Comparison of ENCODE assay signal across 23 cellular contexts in genomic region chr16:64152010-64152767, GRCh38.
DNase-seq lines count a peak whose midpoint lies in the region; ATAC-seq, FAIRE-seq and TF ChIP-seq lines count a peak whose summit lies in the region.
"Had no signal": no experiment of that assay in that cellular context is flagged by ENCODE, and none has a peak within 500 bp of the region (broad histone marks: within the 10 kb centered on the region; RNA-seq: fewer than 3 reads in every experiment).

No MANE protein-coding gene starts in this region.

- H3K9ac ChIP-seq in GM23248 = no peak overlapping the region
- H3K9ac ChIP-seq in SK-N-SH = no peak overlapping the region

- peak; percentile 44 to 98; a peak in 3 of 4 replicates for TF ChIP-seq EP300 in SK-N-SH (IDR thresholded peaks at IDR 0.05; ENCODE audit: borderline replicate concordance in 1 of 2, low read depth in 1 of 2, low read length in 1 of 2)

- H3K4me2 ChIP-seq in GM23248 (ENCODE audit: unreplicated experiment) (no peak overlapping the region), SK-N-SH (no peak overlapping the region)

- no peak for TF ChIP-seq POLR2A in GM12892 (IDR thresholded peaks at IDR 0.05; ENCODE audit: low read depth, low read length)

- H3K9me3 ChIP-seq in GM23248 (ENCODE audit: low read depth) (no peaks in the 10 kb centered on the region), SK-N-SH (no peaks in the 10 kb centered on the region)

- TF ChIP-seq RAD21 in SK-N-SH (IDR thresholded peaks at IDR 0.05; ENCODE audit: low read length) = peak; percentile 42; the same call in 1 of the 2 replicates

- H3K27me3 ChIP-seq in GM23248 (replicated peaks; ENCODE audit: insufficient read depth) (no peaks in the 10 kb centered on the region), SK-N-SH (ENCODE audit: insufficient read depth) (no peaks in the 10 kb centered on the region)
- H3K27me3 ChIP-seq: brain microvascular endothelial cell, tibial nerve had no signal

- CTCF ChIA-PET in SK-N-SH (lab: Yijun Ruan, JAX) = interaction anchor here (0.5 to 2.4 kb wide), 9 partner anchors 10 to 691 kb away, joined by 3 to 12 read pairs (median 3); no protein-coding TSS in a partner anchor

- H3K9me2 ChIP-seq in GM23248 (ENCODE audit: insufficient read depth) = no peaks in the 10 kb centered on the region
- no peaks in the 10 kb centered on the region for H3K9me2 ChIP-seq in SK-N-SH

- no peak for FAIRE-seq in GM12892 (lab: Jason Lieb, UNC)
- FAIRE-seq: G401.6 had no signal

- ATAC-seq in GM18867 (IDR thresholded peaks at IDR 0.05; ENCODE audit: unreplicated experiment) = no peak
- ATAC-seq in GM18868 (IDR thresholded peaks at IDR 0.05; ENCODE audit: unreplicated experiment) = no peak
- ATAC-seq: activated T-cell treated with anti-CD3 and anti-CD28 coated beads, Interleukin-2, amount 50 U/mL, for 4 hours; Panc1; stimulated activated naive B cell treated with anti-CD40 and anti-IgM and Interleukin-4, amounts not matched to agents 10 μg/mL and 1 μg/mL and 100 μg/mL, for 72 hours had no signal

- peak overlapping the region; percentile 48 for H3K27ac ChIP-seq in GM23248
- H3K27ac ChIP-seq in SK-N-SH (ENCODE audit: low read depth in 2 of 2, low read length in 1 of 2) = peak overlapping the region; percentile 33 to 94; a peak in 3 of 4 replicates
- H3K27ac ChIP-seq: brain microvascular endothelial cell, HL-60, tibial nerve had no signal

- 28 to 29% methylated on average over 5 of the region's 5 CpGs for WGBS in GM23248 (ENCODE audit: low coverage in 1 of 2, low lambda C conversion rate in 2 of 2, missing lambda C conversion rate in 2 of 2), 2 experiments
- WGBS in SK-N-SH (ENCODE audit: low lambda C conversion rate) = 59% methylated on average over 5 of the region's 5 CpGs

- no peak overlapping the region for H3K4me3 ChIP-seq in GM23248
- H3K4me3 ChIP-seq in SK-N-SH (ENCODE audit: low read depth in 2 of 2, low read length in 1 of 2) = no peak overlapping the region
- H3K4me3 ChIP-seq in foreskin fibroblast (ENCODE audit: low read depth in 1 of 2, low read length in 2 of 2) = no peak overlapping the region
- H3K4me3 ChIP-seq: tibial nerve had no signal

- H3K36me3 ChIP-seq in GM23248 (ENCODE audit: low read depth) (no peaks in the 10 kb centered on the region), SK-N-SH (replicated peaks in 1 of 2; ENCODE audit: control insufficient read depth in 1 of 2, insufficient read depth in 2 of 2, low read length in 1 of 2) (no peaks in the 10 kb centered on the region)
- H3K36me3 ChIP-seq: brain microvascular endothelial cell, tibial nerve had no signal

- H4K20me1 ChIP-seq in GM23248 (ENCODE audit: insufficient read depth) (no peaks in the 10 kb centered on the region), SK-N-SH (ENCODE audit: insufficient read depth) (no peaks in the 10 kb centered on the region)

- in situ Hi-C loops in GM23248 (cut with MboI) = no loop called here

- POLR2A ChIA-PET in SK-N-SH (lab: Yijun Ruan, JAX) = no interaction called here

- peak; percentile 51 for DNase-seq in AG08395 (ENCODE audit: low spot score)
- DNase-seq in GM23248 = peak; percentile 67
- DNase-seq in SK-N-SH = peak; percentile 58
- DNase-seq in foreskin fibroblast = peak; percentile 68 to 74
- no peak for DNase-seq in GM12892 (ENCODE audit: insufficient read length)
- DNase-seq in ureter (ENCODE audit: low spot score) = no peak
- DNase-seq: activated CD4-positive, alpha-beta memory T cell treated with anti-CD3 and anti-CD28 coated beads for 36 hours; activated T-cell treated with anti-CD3 and anti-CD28 coated beads, Interleukin-2, amount 50 U/mL, for 4 hours; brain microvascular endothelial cell; dermis blood vessel endothelial cell; erythroblast; GOT3; head of caudate nucleus; mesendoderm; NCI-H2107; NCI-H748 treated with DMSO at 0.1 percent for 48 hours; stimulated activated naive B cell treated with anti-CD40 and anti-IgM and Interleukin-4, amounts not matched to agents 10 μg/mL and 1 μg/mL and 100 μg/mL, for 72 hours had no signal

- peaks cover 30% of the 10 kb centered on the region for H3F3A ChIP-seq in GM23248 (ENCODE audit: insufficient read depth)
- H3F3A ChIP-seq in SK-N-SH (replicated peaks; ENCODE audit: insufficient read depth) = no peaks in the 10 kb centered on the region

- peaks cover 31% of the 10 kb centered on the region for H3K4me1 ChIP-seq in GM23248 (ENCODE audit: insufficient read depth)
- peaks cover 15 to 16% of the 10 kb centered on the region in 2 experiments; a peak in 3 of 4 replicates for H3K4me1 ChIP-seq in SK-N-SH (ENCODE audit: control insufficient read depth in 1 of 2, insufficient read depth in 2 of 2, low read depth in 1 of 2, low read length in 1 of 2)
- H3K4me1 ChIP-seq: tibial nerve had no signal

- H3K79me2 ChIP-seq in GM23248 (ENCODE audit: insufficient read depth) (no peaks in the 10 kb centered on the region), SK-N-SH (ENCODE audit: insufficient read depth) (no peaks in the 10 kb centered on the region)

- H2AFZ ChIP-seq in GM23248 (no peak overlapping the region), SK-N-SH (ENCODE audit: low read depth) (peak overlapping the region; percentile 12; the same call in 1 of the 2 replicates)

- peak; percentile 16; the same call in 1 of the 2 replicates for TF ChIP-seq CTCF in SK-N-SH (IDR thresholded peaks at IDR 0.05)
- no peak for TF ChIP-seq CTCF in foreskin fibroblast (IDR thresholded peaks at IDR 0.05; ENCODE audit: low read depth, low read length)

TF ChIP-seq in SK-N-SH, 30 proteins besides CTCF, POLR2A, EP300 and RAD21 (continues in another document):
- TF ChIP-seq TEAD4 (IDR thresholded peaks at IDR 0.05; ENCODE audit: borderline replicate concordance, insufficient read depth) (peak; percentile 46; the same call in 1 of the 2 replicates), MXI1 (IDR thresholded peaks at IDR 0.05; ENCODE audit: low read depth, low read length) (peak; percentile 69; the same call in 1 of the 2 replicates), FOXM1 (IDR thresholded peaks at IDR 0.05; ENCODE audit: low read depth) (no peak), TAF1 (IDR thresholded peaks at IDR 0.05; ENCODE audit: borderline replicate concordance, low read depth, low read length) (no peak), MEF2A (IDR thresholded peaks at IDR 0.05; ENCODE audit: borderline replicate concordance, low read depth) (no peak), RXRA (IDR thresholded peaks at IDR 0.05; ENCODE audit: borderline replicate concordance, low read depth) (no peak), TCF12 (IDR thresholded peaks at IDR 0.05) (peak; percentile 67), GABPA (IDR thresholded peaks at IDR 0.05; ENCODE audit: low read depth) (no peak), NRF1 (IDR thresholded peaks at IDR 0.05; ENCODE audit: low read depth, low read length) (no peak), EZH2phosphoT487 (IDR thresholded peaks at IDR 0.05; ENCODE audit: borderline replicate concordance, low read depth) (no peak), FOXJ3 (CRISPR knock-in tag; IDR thresholded peaks at IDR 0.05) (peak; percentile 93), CHD2 (IDR thresholded peaks at IDR 0.05; ENCODE audit: low read length, partially characterized antibody) (peak; percentile 94), MAX (IDR thresholded peaks at IDR 0.05; ENCODE audit: low read depth) (no peak), REST (IDR thresholded peaks at IDR 0.05; ENCODE audit: low read depth, low read length) (no peak), RFX5 (IDR thresholded peaks at IDR 0.05; ENCODE audit: low read length) (no peak), USF2 (IDR thresholded peaks at IDR 0.05; ENCODE audit: borderline replicate concordance, low read depth, low read length) (no peak), SIN3A (IDR thresholded peaks at IDR 0.05; ENCODE audit: borderline replicate concordance, low read depth, low read length) (no peak)

Comparison
In these comparisons a context has a peak if more than half of its experiments do, and no peak if none do; other contexts are left out.
1. DNase-seq: peak in AG08395 (single experiment), GM23248 (single experiment), SK-N-SH (single experiment) and foreskin fibroblast (2 of 2); none in GM12892 (single experiment) and ureter (single experiment).